ENCODE assay signal across 17 cellular contexts in the genomic region with DNA sequence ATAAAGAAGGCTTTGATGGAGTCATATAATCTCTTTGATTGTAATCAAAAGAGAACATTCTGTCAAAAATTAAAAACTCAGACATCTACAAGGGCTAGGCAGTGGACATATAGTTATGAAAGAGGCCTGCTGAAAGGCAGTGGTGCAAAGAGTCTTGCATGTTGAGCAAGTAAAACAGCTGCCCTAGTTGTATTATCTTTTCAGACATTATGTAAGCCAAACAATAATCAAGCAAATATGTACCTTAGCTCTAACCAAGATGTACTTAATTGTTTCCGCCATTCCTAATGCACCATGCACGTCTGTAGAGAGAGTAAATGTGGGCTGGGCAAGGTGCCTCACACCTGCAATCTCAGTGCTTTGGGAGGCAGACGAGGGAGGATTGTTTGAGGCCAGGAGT. TPM values are rescaled to one million over a fixed set of nuclear protein-coding genes. Genes with fewer than 3 reads are reported as not detected.
DNase-seq lines count a peak whose midpoint lies in the region; ATAC-seq and TF ChIP-seq lines count a peak whose summit lies in the region.
"Had no signal": no experiment of that assay in that cellular context is flagged by ENCODE, and none has a peak within 500 bp of the region (broad histone marks: within the 10 kb centered on the region; RNA-seq: fewer than 3 reads in every experiment).

No MANE protein-coding gene starts in this region.

- H4K8ac ChIP-seq in trophoblast cell (ENCODE audit: low read depth, low read length), result no peak overlapping the region

- POLR2A ChIA-PET in naive thymus-derived CD8-positive, alpha-beta T cell (lab: Charles Lee), result no interaction called here
- POLR2A ChIA-PET in activated CD8-positive, alpha-beta T cell treated with anti-CD3 and anti-CD28 coated beads, Interleukin-2, amount 10 ng/mL, durations not matched to agents 7 days and 5 days (lab: Charles Lee), result no interaction called here

- H3K36me3 Mint-ChIP-seq in naive thymus-derived CD8-positive, alpha-beta T cell, result no peaks in the 10 kb centered on the region
- no peaks in the 10 kb centered on the region for H3K36me3 Mint-ChIP-seq in activated CD8-positive, alpha-beta T cell treated with anti-CD3 and anti-CD28 coated beads, Interleukin-2, amount 10 ng/mL, durations not matched to agents 7 days and 5 days (ENCODE audit: low read depth)
- H3K36me3 Mint-ChIP-seq: activated naive CD4-positive, alpha-beta T cell treated with anti-CD3 and anti-CD28 coated beads, Interleukin-2, amount 50 U/mL, for 24 hours; mesothelial cell of epicardium had no signal

- H3K14ac ChIP-seq in trophoblast cell (ENCODE audit: low read length), result no peak overlapping the region

- H2BK12ac ChIP-seq in trophoblast cell (ENCODE audit: low read length), result no peak overlapping the region

- no peak for TF ChIP-seq POLR2A in suprapubic skin (IDR thresholded peaks at IDR 0.05)

- H3K36me3 ChIP-seq in trophoblast cell (ENCODE audit: control insufficient read depth in 1 of 2, insufficient read depth in 2 of 2, low read length in 2 of 2), result no peaks in the 10 kb centered on the region
- no peaks in the 10 kb centered on the region for H3K36me3 ChIP-seq in suprapubic skin
- H3K36me3 ChIP-seq: esophagus muscularis mucosa, MG63, right lobe of liver had no signal

- no peak overlapping the region for H2BK5ac ChIP-seq in trophoblast cell (ENCODE audit: low read depth, low read length, poor library complexity)

- no peak overlapping the region for H3K23ac ChIP-seq in trophoblast cell (ENCODE audit: low read length)

- H2BK120ac ChIP-seq in trophoblast cell (ENCODE audit: insufficient read depth, low read length, poor library complexity), result no peak overlapping the region

- no peaks in the 10 kb centered on the region for H3K79me2 ChIP-seq in trophoblast cell (ENCODE audit: control insufficient read depth, insufficient read depth, low read length, poor library complexity)
- H3K79me2 ChIP-seq: parathyroid adenoma had no signal

- H3K4ac ChIP-seq in trophoblast cell (ENCODE audit: low read depth, low read length), result no peak overlapping the region

- no peak overlapping the region for H3K18ac ChIP-seq in trophoblast cell (ENCODE audit: low read length)

- no peak overlapping the region for H2AK5ac ChIP-seq in trophoblast cell (ENCODE audit: low read length)

- TF ChIP-seq CTCF in suprapubic skin (IDR thresholded peaks at IDR 0.05), result no peak

- H3K27ac Mint-ChIP-seq in naive thymus-derived CD8-positive, alpha-beta T cell, result no peak overlapping the region
- H3K27ac Mint-ChIP-seq in activated CD8-positive, alpha-beta T cell treated with anti-CD3 and anti-CD28 coated beads, Interleukin-2, amount 10 ng/mL, durations not matched to agents 7 days and 5 days, result no peak overlapping the region
- H3K27ac Mint-ChIP-seq: activated naive CD4-positive, alpha-beta T cell treated with anti-CD3 and anti-CD28 coated beads, Interleukin-2, amount 50 U/mL, for 24 hours; mesothelial cell of epicardium; nephron had no signal

- H3K4me1 Mint-ChIP-seq in naive thymus-derived CD8-positive, alpha-beta T cell, result peaks cover 0 to 40% (median 4%) of the 10 kb centered on the region in 4 donors
- H3K4me1 Mint-ChIP-seq in activated CD8-positive, alpha-beta T cell treated with anti-CD3 and anti-CD28 coated beads, Interleukin-2, amount 10 ng/mL, durations not matched to agents 7 days and 5 days (ENCODE audit: low read depth), result no peaks in the 10 kb centered on the region
- H3K4me1 Mint-ChIP-seq: activated naive CD4-positive, alpha-beta T cell treated with anti-CD3 and anti-CD28 coated beads, Interleukin-2, amount 50 U/mL, for 24 hours; nephron had no signal

- H3K27me3 Mint-ChIP-seq in naive thymus-derived CD8-positive, alpha-beta T cell, result peaks cover 0 to 13% (median 7%) of the 10 kb centered on the region in 5 donors
- peaks cover 6% of the 10 kb centered on the region for H3K27me3 Mint-ChIP-seq in activated CD8-positive, alpha-beta T cell treated with anti-CD3 and anti-CD28 coated beads, Interleukin-2, amount 10 ng/mL, durations not matched to agents 7 days and 5 days (ENCODE audit: low read depth)

- H3K9me3 ChIP-seq in trophoblast cell (ENCODE audit: insufficient read depth, low read depth, low read length), result no peaks in the 10 kb centered on the region
- H3K9me3 ChIP-seq in suprapubic skin, result no peaks in the 10 kb centered on the region
- H3K9me3 ChIP-seq: esophagus muscularis mucosa, MG63, right lobe of liver had no signal

- ATAC-seq in GM18498 (IDR thresholded peaks at IDR 0.05; ENCODE audit: unreplicated experiment) (peak; percentile 5), HG02885 (IDR thresholded peaks at IDR 0.05; ENCODE audit: poor library complexity, unreplicated experiment) (peak; percentile 12)
- no peak for ATAC-seq in naive thymus-derived CD8-positive, alpha-beta T cell
- no peak for ATAC-seq in activated CD8-positive, alpha-beta T cell treated with anti-CD3 and anti-CD28 coated beads, Interleukin-2, amount 10 ng/mL, durations not matched to agents 7 days and 5 days
- ATAC-seq: right lobe of liver had no signal

- H3K27ac ChIP-seq in trophoblast cell (ENCODE audit: low read depth, low read length), result no peak overlapping the region
- H3K27ac ChIP-seq in suprapubic skin, result no peak overlapping the region
- H3K27ac ChIP-seq: esophagus muscularis mucosa, parathyroid adenoma, right lobe of liver had no signal

- no peak overlapping the region for H3K4me3 Mint-ChIP-seq in naive thymus-derived CD8-positive, alpha-beta T cell
- no peak overlapping the region for H3K4me3 Mint-ChIP-seq in activated CD8-positive, alpha-beta T cell treated with anti-CD3 and anti-CD28 coated beads, Interleukin-2, amount 10 ng/mL, durations not matched to agents 7 days and 5 days
- H3K4me3 Mint-ChIP-seq: activated naive CD4-positive, alpha-beta T cell treated with anti-CD3 and anti-CD28 coated beads, Interleukin-2, amount 50 U/mL, for 24 hours; mesothelial cell of epicardium; nephron had no signal

- no peak overlapping the region for H3K9ac ChIP-seq in trophoblast cell (ENCODE audit: low read length)
- H3K9ac ChIP-seq: parathyroid adenoma had no signal

- WGBS in trophoblast cell (ENCODE audit: extremely low coverage, insufficient coverage, insufficient read length), result no CpG with 5 or more reads among the region's 3 CpGs
- 76% methylated on average over 3 of the region's 3 CpGs for WGBS in suprapubic skin

- H2AFZ ChIP-seq in trophoblast cell (ENCODE audit: insufficient read depth, low read length, poor library complexity), result no peak overlapping the region
- H2AFZ ChIP-seq: parathyroid adenoma had no signal

- no peak overlapping the region for H4K91ac ChIP-seq in trophoblast cell (ENCODE audit: low read depth, low read length)

- TF ChIP-seq EP300 in suprapubic skin (IDR thresholded peaks at IDR 0.05), result no peak

- H3K4me2 ChIP-seq in trophoblast cell (ENCODE audit: low read length), result no peak overlapping the region

- H3K79me1 ChIP-seq in trophoblast cell (ENCODE audit: low read length), result no peaks in the 10 kb centered on the region

- no peak overlapping the region for H4K12ac ChIP-seq in trophoblast cell (ENCODE audit: low read depth, low read length)

- H3K9me3 Mint-ChIP-seq in naive thymus-derived CD8-positive, alpha-beta T cell, result no peaks in the 10 kb centered on the region
- no peaks in the 10 kb centered on the region for H3K9me3 Mint-ChIP-seq in activated CD8-positive, alpha-beta T cell treated with anti-CD3 and anti-CD28 coated beads, Interleukin-2, amount 10 ng/mL, durations not matched to agents 7 days and 5 days (ENCODE audit: insufficient read depth)
- H3K9me3 Mint-ChIP-seq: activated naive CD4-positive, alpha-beta T cell treated with anti-CD3 and anti-CD28 coated beads, Interleukin-2, amount 50 U/mL, for 24 hours; mesothelial cell of epicardium; nephron had no signal

- CTCF ChIA-PET in activated CD8-positive, alpha-beta T cell treated with anti-CD3 and anti-CD28 coated beads, Interleukin-2, amount 10 ng/mL, durations not matched to agents 7 days and 5 days (lab: Charles Lee), result no interaction called here

- H3K4me3 ChIP-seq in trophoblast cell (ENCODE audit: low read depth, low read length) (no peak overlapping the region), suprapubic skin (no peak overlapping the region)
- H3K4me3 ChIP-seq: esophagus muscularis mucosa, MG63, right lobe of liver had no signal

- H3K27me3 ChIP-seq in trophoblast cell (ENCODE audit: insufficient read depth, low read length) (no peaks in the 10 kb centered on the region), suprapubic skin (no peaks in the 10 kb centered on the region)
- H3K27me3 ChIP-seq: esophagus muscularis mucosa, right lobe of liver had no signal

- H3K4me1 ChIP-seq in trophoblast cell (ENCODE audit: control insufficient read depth in 1 of 2, insufficient read depth in 2 of 2, low read length in 2 of 2), result no peaks in the 10 kb centered on the region
- no peaks in the 10 kb centered on the region for H3K4me1 ChIP-seq in suprapubic skin
- H3K4me1 ChIP-seq: esophagus muscularis mucosa, parathyroid adenoma, right lobe of liver had no signal

- peak; percentile 53 for DNase-seq in NOMO-1 treated with DMSO at 0.1 percent for 48 hours (lab: John Stamatoyannopoulos, UW; ENCODE audit: unreplicated experiment)
- peak; percentile 56 to 82 for DNase-seq in trophoblast cell
- no peak for DNase-seq in naive thymus-derived CD8-positive, alpha-beta T cell
- DNase-seq in activated CD8-positive, alpha-beta T cell treated with anti-CD3 and anti-CD28 coated beads, Interleukin-2, amount 10 ng/mL, durations not matched to agents 7 days and 5 days, result no peak
- DNase-seq in suprapubic skin (ENCODE audit: low spot score in 2 of 2), result no peak
- DNase-seq: effector CD8-positive, alpha-beta T cell; MG63; right lobe of liver had no signal

RNA-seq across cellular contexts. Expression of a gene that starts 14.3 kb away (rescaled TPM):
- not detected in 2 replicates for polyA plus RNA-seq in trophoblast cell (2013)
- total RNA-seq in naive thymus-derived CD8-positive, alpha-beta T cell, result 1 to 10 TPM; 1.4 to 2.0 TPM
- polyA plus RNA-seq in naive thymus-derived CD8-positive, alpha-beta T cell, result under 1 TPM; 0.13 to 0.43 (median 0.17) TPM
- total RNA-seq in activated CD8-positive, alpha-beta T cell treated with anti-CD3 and anti-CD28 coated beads, Interleukin-2, amount 10 ng/mL, durations not matched to agents 7 days and 5 days, result not detected
- 1 to 10 TPM in 1 of 4 donors, under 1 TPM in 1, not detected in 2; 0.42 to 1.4 TPM for total RNA-seq in suprapubic skin
- total RNA-seq: cerebellum, Daoy had no signal

RNA-seq across cellular contexts. Expression of a gene that starts 45.6 kb away (rescaled TPM):
- 132 and 133 TPM in 2 replicates for polyA plus RNA-seq in trophoblast cell (2013)
- total RNA-seq in naive thymus-derived CD8-positive, alpha-beta T cell, result 10 to 100 TPM in 1 of 2 experiments, 1 to 10 TPM in 1; 8.8 to 10.7 TPM
- polyA plus RNA-seq in naive thymus-derived CD8-positive, alpha-beta T cell, result 1 to 10 TPM in 1 of 3 donors, under 1 TPM in 2; 0.33 to 1.0 (median 0.96) TPM
- total RNA-seq in activated CD8-positive, alpha-beta T cell treated with anti-CD3 and anti-CD28 coated beads, Interleukin-2, amount 10 ng/mL, durations not matched to agents 7 days and 5 days, result 1 to 10 TPM; 2.2 to 3.3 TPM
- 100 to 1,000 TPM; 156 to 567 (median 328) TPM for total RNA-seq in suprapubic skin

Comparison
In these comparisons a context has a peak if more than half of its experiments do, and no peak if none do; other contexts are left out.
1. ATAC-seq: peak in GM18498 (single experiment) and HG02885 (single experiment); none in naive thymus-derived CD8-positive, alpha-beta T cell (0 of 2) and activated CD8-positive, alpha-beta T cell treated with anti-CD3 and anti-CD28 coated beads, Interleukin-2, amount 10 ng/mL, durations not matched to agents 7 days and 5 days (single experiment).
2. DNase-seq: peak in NOMO-1 treated with DMSO at 0.1 percent for 48 hours (single experiment) and trophoblast cell (2 of 2); none in naive thymus-derived CD8-positive, alpha-beta T cell (0 of 10), activated CD8-positive, alpha-beta T cell treated with anti-CD3 and anti-CD28 coated beads, Interleukin-2, amount 10 ng/mL, durations not matched to agents 7 days and 5 days (single experiment) and suprapubic skin (0 of 2).
3. RNA of a gene that starts 45.6 kb away (total RNA-seq): 156 to 567 TPM in suprapubic skin; 8.8 to 10.7 TPM in naive thymus-derived CD8-positive, alpha-beta T cell and 2.2 to 3.3 TPM in activated CD8-positive, alpha-beta T cell treated with anti-CD3 and anti-CD28 coated beads, Interleukin-2, amount 10 ng/mL, durations not matched to agents 7 days and 5 days; every median in the first group is over 10 times any median in the second.